In the genomic region with DNA sequence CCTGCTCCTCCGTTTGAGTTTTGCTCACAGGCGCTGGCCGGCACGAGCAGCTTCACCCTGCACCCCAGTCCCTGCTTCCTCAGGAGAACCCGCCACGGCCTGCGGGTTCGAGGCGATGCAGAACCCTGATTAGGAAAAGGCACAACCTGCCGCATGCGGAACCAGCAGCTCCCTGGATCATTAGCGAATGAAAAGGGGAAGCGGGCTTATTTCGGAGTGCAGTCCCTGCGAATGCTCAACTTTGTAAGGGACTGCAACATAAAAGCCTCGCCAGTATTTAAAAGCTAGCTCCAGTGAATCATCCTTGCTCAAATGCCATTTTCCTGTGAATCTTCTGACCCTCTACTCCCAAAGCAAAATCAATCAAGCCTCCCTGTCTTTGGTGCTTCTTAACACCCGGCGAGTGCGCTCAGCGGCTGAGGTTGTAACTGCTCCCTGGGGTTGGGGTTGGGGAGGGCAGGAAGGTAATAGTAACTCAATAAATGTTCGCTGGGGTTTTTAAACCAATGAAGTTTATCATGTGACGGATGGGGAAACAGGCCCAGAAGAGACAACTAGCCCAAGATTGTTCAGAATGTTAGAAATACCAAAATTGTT, we compare ENCODE assay signal across 8 cellular contexts. TPM values are rescaled to one million over a fixed set of nuclear protein-coding genes. Genes with fewer than 3 reads are reported as not detected.
A peak's percentile ranks its signal among the peaks of the same experiment; 100 is the strongest.
DNase-seq lines count a peak whose midpoint lies in the region; ATAC-seq and TF ChIP-seq lines count a peak whose summit lies in the region.

No MANE protein-coding gene starts in this region.

- H3K4me1 ChIP-seq in ACC112 (ENCODE audit: control insufficient read depth, insufficient read depth, low read length, unreplicated experiment) (peaks cover 20% of the 10 kb centered on the region), esophagus (ENCODE audit: control insufficient read depth in 2 of 2, insufficient read depth in 2 of 2, low read length in 1 of 2) (peaks cover 0 to 4% of the 10 kb centered on the region in 2 donors), neuronal stem cell (ENCODE audit: control insufficient read depth in 2 of 2, insufficient read depth in 1 of 2, low read depth in 1 of 2, low read length in 2 of 2) (peaks cover 2 to 5% of the 10 kb centered on the region in 2 donors)

- peak overlapping the region; percentile 58 for H4K8ac ChIP-seq in neuronal stem cell (ENCODE audit: low read depth, low read length)

- H4K91ac ChIP-seq in neuronal stem cell (ENCODE audit: low read depth, low read length, poor library complexity): no peak overlapping the region

- no peaks in the 10 kb centered on the region for H3K36me3 ChIP-seq in ACC112 (ENCODE audit: insufficient read depth, low read length)
- peaks cover 23% of the 10 kb centered on the region for H3K36me3 ChIP-seq in WERI-Rb-1
- no peaks in the 10 kb centered on the region for H3K36me3 ChIP-seq in esophagus (ENCODE audit: control insufficient read depth in 2 of 2, insufficient read depth in 2 of 2, low read length in 1 of 2)
- H3K36me3 ChIP-seq in neuronal stem cell (replicated peaks in 1 of 2; ENCODE audit: control insufficient read depth in 2 of 2, insufficient read depth in 2 of 2, low read length in 2 of 2): peaks cover 1 to 29% of the 10 kb centered on the region in 2 donors

- no peak overlapping the region for H2BK120ac ChIP-seq in neuronal stem cell (ENCODE audit: low read depth, low read length)

- H3K27me3 ChIP-seq in ACC112 (ENCODE audit: insufficient read depth, low read length) (no peaks in the 10 kb centered on the region), WERI-Rb-1 (ENCODE audit: insufficient read depth, low read depth, severe bottlenecking) (no peaks in the 10 kb centered on the region), esophagus (ENCODE audit: control insufficient read depth in 1 of 2, insufficient read depth in 2 of 2, low read length in 2 of 2) (no peaks in the 10 kb centered on the region), neuronal stem cell (ENCODE audit: control insufficient read depth in 3 of 3, insufficient read depth in 3 of 3, low read depth in 1 of 3, low read length in 3 of 3) (no peaks in the 10 kb centered on the region)

- peak overlapping the region; percentile 96 for H2BK5ac ChIP-seq in neuronal stem cell (ENCODE audit: low read length)

- no peak for TF ChIP-seq CTCF in WERI-Rb-1 (IDR thresholded peaks at IDR 0.05; ENCODE audit: low read depth, low read length)

- H3K18ac ChIP-seq in neuronal stem cell (ENCODE audit: low read length): peak overlapping the region; percentile 55

- ATAC-seq in GM18909 (IDR thresholded peaks at IDR 0.05; ENCODE audit: poor library complexity, unreplicated experiment) (peak; percentile 31), HG03378 (IDR thresholded peaks at IDR 0.05; ENCODE audit: unreplicated experiment) (peak; percentile 29)

- peak overlapping the region; percentile 64; the same call in 1 of the 2 replicates for H3K27ac ChIP-seq in ACC112 (ENCODE audit: low read depth, low read length)
- peak overlapping the region; percentile 91 for H3K27ac ChIP-seq in WERI-Rb-1
- peak overlapping the region; percentile 86 to 90 for H3K27ac ChIP-seq in esophagus (ENCODE audit: low read depth in 2 of 2, low read length in 1 of 2)
- H3K27ac ChIP-seq in neuronal stem cell (replicated peaks; ENCODE audit: low read length): peak overlapping the region; percentile 87

- H2AFZ ChIP-seq in ACC112 (ENCODE audit: low read length, unreplicated experiment) (peak overlapping the region; percentile 97), neuronal stem cell (ENCODE audit: low read length) (peak overlapping the region; percentile 99)

- DNase-seq in WERI-Rb-1 (no peak), neuronal stem cell (ENCODE audit: low spot score) (no peak), NCI-H526 (lab: John Stamatoyannopoulos, UW) (no peak), HT-29 (ENCODE audit: low spot score) (no peak)

- H3K9me3 ChIP-seq in WERI-Rb-1 (ENCODE audit: severe bottlenecking): peaks cover 9% of the 10 kb centered on the region
- H3K9me3 ChIP-seq in esophagus (ENCODE audit: control insufficient read depth in 2 of 2, insufficient read depth in 1 of 2, low read depth in 1 of 2, low read length in 1 of 2): no peaks in the 10 kb centered on the region
- H3K9me3 ChIP-seq in neuronal stem cell (replicated peaks in 1 of 2; ENCODE audit: control insufficient read depth in 2 of 2, insufficient read depth in 1 of 2, low read depth in 1 of 2, low read length in 2 of 2): peaks cover 0 to 4% of the 10 kb centered on the region in 2 donors

- no peak overlapping the region for H2AK5ac ChIP-seq in neuronal stem cell (ENCODE audit: low read depth, low read length)

- peak overlapping the region; percentile 72 for H3K4me2 ChIP-seq in neuronal stem cell (ENCODE audit: insufficient read depth, low read length, poor library complexity, severe bottlenecking)

- peak overlapping the region; percentile 22 for H3K9ac ChIP-seq in neuronal stem cell (ENCODE audit: low read depth, low read length, poor library complexity)

- peaks cover 5% of the 10 kb centered on the region for H3K79me1 ChIP-seq in neuronal stem cell (ENCODE audit: low read depth, low read length)

- 20 to 30% methylated on average over 22 of the region's 22 CpGs for WGBS in esophagus, 2 donors
- WGBS in neuronal stem cell (ENCODE audit: extremely low coverage in 2 of 2, insufficient read length in 2 of 2, insufficient replicate concordance in 1 of 2), 2 donors: no CpG with 5 or more reads among the region's 22 CpGs

- no peak overlapping the region for H2BK12ac ChIP-seq in neuronal stem cell (ENCODE audit: low read length)

- no peak overlapping the region for H2BK15ac ChIP-seq in neuronal stem cell (ENCODE audit: low read length)

- H3K4me3 ChIP-seq in ACC112 (ENCODE audit: low read depth, low read length) (peak overlapping the region; percentile 96), WERI-Rb-1 (ENCODE audit: low read depth, low read length) (peak overlapping the region; percentile 87), esophagus (ENCODE audit: low read depth in 1 of 2, low read length in 2 of 2) (peak overlapping the region; percentile 86 to 90), neuronal stem cell (ENCODE audit: low read length in 2 of 2) (peak overlapping the region; percentile 74 to 91)

- no peak overlapping the region for H3K14ac ChIP-seq in neuronal stem cell (ENCODE audit: low read length)

- peak overlapping the region; percentile 1 for H3K4ac ChIP-seq in neuronal stem cell (ENCODE audit: low read length)

- H3K79me2 ChIP-seq in ACC112 (ENCODE audit: control insufficient read depth, insufficient read depth, low read length, unreplicated experiment): peaks cover 54% of the 10 kb centered on the region

- H3K23ac ChIP-seq in neuronal stem cell (ENCODE audit: low read depth, low read length, poor library complexity): no peak overlapping the region

RNA-seq across cellular contexts. Expression of a gene that starts 0.7 kb away (rescaled TPM):
- polyA plus RNA-seq in esophagus: 1 to 10 TPM; 5.5 to 6.2 TPM
- polyA plus RNA-seq in neuronal stem cell (2013, experiment 1 of 2): 16.7 TPM
- polyA plus RNA-seq in neuronal stem cell (2013, experiment 2 of 2): 16.2 TPM
- 4.4 and 5.9 TPM in 2 replicates for total RNA-seq in HT-29 (2014; rRNA removed; shearing (Covaris generic))

RNA-seq across cellular contexts. Expression of a gene that starts 30.9 kb away (rescaled TPM):
- polyA plus RNA-seq in esophagus: 10 to 100 TPM in 1 of 2 donors, 1 to 10 TPM in 1; 7.4 to 19.8 TPM
- polyA plus RNA-seq in neuronal stem cell (2013, experiment 1 of 2): 39.4 TPM
- 40.3 TPM for polyA plus RNA-seq in neuronal stem cell (2013, experiment 2 of 2)
- total RNA-seq in HT-29 (2014; rRNA removed; shearing (Covaris generic)): 10.2 and 15.8 TPM in 2 replicates
